Comparison of ENCODE assay signal across 10 cellular contexts in genomic region chr11:32635819-32636218, GRCh38.
"Had no signal": no experiment of that assay in that cellular context is flagged by ENCODE, and none has a peak within 500 bp of the region (broad histone marks: within the 10 kb centered on the region; RNA-seq: fewer than 3 reads in every experiment).

No MANE protein-coding gene starts in this region.

- H3K9me3 ChIP-seq: HAP-1 had no signal

- FAIRE-seq: H54, HTR-8/SVneo had no signal

- H2AFZ ChIP-seq: GM23248 had no signal

- H3K4me2 ChIP-seq: KMS-11 had no signal

- H3K27ac ChIP-seq: GM23248, KMS-11 had no signal

- ATAC-seq: HCT116 had no signal

- H3K36me3 ChIP-seq: HAP-1 had no signal

- DNase-seq: GM23248, GOT3, HFFc6, Karpas-422, KBM-7 had no signal

- H3K4me1 ChIP-seq: HAP-1 had no signal

- H3K4me3 ChIP-seq: GM23248, HAP-1 had no signal

- H3K9ac ChIP-seq: GM23248, KMS-11 had no signal
